ENCODE assay signal across 8 cellular contexts in the genomic region with DNA sequence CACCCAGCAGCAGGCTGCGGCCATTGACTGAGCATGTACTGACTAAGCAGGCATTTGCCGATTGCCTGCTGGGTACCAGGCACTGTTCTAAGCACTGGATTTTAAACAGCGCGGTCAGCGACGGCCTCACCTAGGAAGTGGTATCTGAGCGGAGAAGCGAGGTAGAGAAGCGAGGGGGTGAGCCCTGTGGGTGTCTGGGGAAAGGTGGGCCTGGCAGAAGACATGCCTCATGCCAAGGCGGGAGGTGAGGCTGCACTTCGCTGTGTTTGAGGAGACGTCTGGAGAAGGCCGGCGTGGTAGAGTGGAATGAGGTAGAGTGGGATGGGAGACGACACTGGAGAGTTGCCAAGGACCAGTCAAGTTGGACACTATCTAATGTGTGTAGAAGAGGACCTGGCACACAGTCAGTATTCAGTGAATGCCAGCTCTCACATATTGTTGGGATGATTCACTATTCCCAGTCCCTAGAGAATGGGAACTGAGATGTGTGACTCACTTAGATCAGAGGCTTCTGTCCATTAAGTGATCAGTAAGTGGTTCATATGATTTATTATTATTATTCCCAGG. TPM values are rescaled to one million over a fixed set of nuclear protein-coding genes. Genes with fewer than 3 reads are reported as not detected.
DNase-seq lines count a peak whose midpoint lies in the region; ATAC-seq, FAIRE-seq and TF ChIP-seq lines count a peak whose summit lies in the region.

No MANE protein-coding gene starts in this region.

- intact Hi-C loops in adrenal gland (cut with DNase I): no loop called here
- intact Hi-C loops in kidney (cut with DNase I): no loop called here

- H3K4me3 ChIP-seq in AG09309 (ENCODE audit: control insufficient read depth, low read depth, low read length) (no peak overlapping the region), adrenal gland (no peak overlapping the region), kidney (ENCODE audit: low read length in 2 of 2) (no peak overlapping the region), H7 (ENCODE audit: insufficient read depth, low read depth, low read length) (no peak overlapping the region)

- H3K27ac ChIP-seq in adrenal gland: no peak overlapping the region
- no peak overlapping the region for H3K27ac ChIP-seq in kidney (ENCODE audit: low read depth in 2 of 2, low read length in 2 of 2)

- TF ChIP-seq CTCF in AG09309 (IDR thresholded peaks at IDR 0.05; ENCODE audit: control insufficient read depth, insufficient read depth, low read depth, low read length, missing control alignments): no peak
- TF ChIP-seq CTCF in adrenal gland (IDR thresholded peaks at IDR 0.05): no peak
- no peak for TF ChIP-seq CTCF in kidney (IDR thresholded peaks at IDR 0.05; ENCODE audit: borderline replicate concordance, extremely low read depth, insufficient read depth)

- no peaks in the 10 kb centered on the region for H3K36me3 ChIP-seq in adrenal gland (replicated peaks in 1 of 2)
- H3K36me3 ChIP-seq in kidney (ENCODE audit: control insufficient read depth in 1 of 2, insufficient read depth in 2 of 2, low read length in 2 of 2): no peaks in the 10 kb centered on the region
- no peaks in the 10 kb centered on the region for H3K36me3 ChIP-seq in H7 (replicated peaks; ENCODE audit: control insufficient read depth, insufficient read depth, low read length)

- peak; percentile 60 for DNase-seq in AG09309 (ENCODE audit: low read depth)
- peak; percentile 70 for DNase-seq in HPDE6-E6E7 (ENCODE audit: extremely low spot score)
- DNase-seq in adrenal gland: peak in 6 of 7 donors; percentile 59 to 75 (median 68)
- DNase-seq in kidney: peak; percentile 74
- DNase-seq in NOMO-1 (lab: John Stamatoyannopoulos, UW; ENCODE audit: unreplicated experiment in 2 of 2): no peak
- DNase-seq in NCI-H2171 treated with DMSO at 0.1 percent for 48 hours (lab: John Stamatoyannopoulos, UW): no peak
- no peak for DNase-seq in H7

- H3K9me3 ChIP-seq in adrenal gland (replicated peaks in 1 of 3) (no peaks in the 10 kb centered on the region), kidney (ENCODE audit: control insufficient read depth in 1 of 2, low read length in 2 of 2) (no peaks in the 10 kb centered on the region)

- ATAC-seq in GM18502 (IDR thresholded peaks at IDR 0.05; ENCODE audit: poor library complexity, unreplicated experiment): no peak

- H3K9ac ChIP-seq in kidney (ENCODE audit: low read length in 2 of 2): no peak overlapping the region

- H3K4me1 ChIP-seq in adrenal gland (replicated peaks in 1 of 2) (peaks cover 0 to 12% of the 10 kb centered on the region in 2 donors), kidney (ENCODE audit: control insufficient read depth in 1 of 2, insufficient read depth in 1 of 2, low read depth in 1 of 2, low read length in 2 of 2) (peaks cover 0 to 3% of the 10 kb centered on the region in 2 donors)

- TF ChIP-seq POLR2A in adrenal gland (IDR thresholded peaks at IDR 0.05): no peak

- FAIRE-seq in kidney (lab: Jason Lieb, UNC): no peak

- WGBS in adrenal gland, 4 donors: 81 to 84% (median 83%) methylated on average over 13 to 15 of the region's 15 CpGs

- H3K27me3 ChIP-seq in adrenal gland (no peaks in the 10 kb centered on the region), H7 (ENCODE audit: control insufficient read depth, insufficient read depth, low read length) (peaks cover 6% of the 10 kb centered on the region; the same call in 1 of the 2 replicates)

RNA-seq across cellular contexts. Expression of a gene that starts 14.4 kb away (rescaled TPM):
- total RNA-seq in adrenal gland (1 to 10 TPM in 5 of 8 donors, under 1 TPM in 1, not detected in 2; 0.42 to 4.6 (median 1.8) TPM), kidney (9.7 TPM)
- polyA plus RNA-seq in adrenal gland (10 to 100 TPM in 1 of 3 donors, 1 to 10 TPM in 1, not detected in 1; 3.5 to 10.8 TPM), kidney (ENCODE audit: insufficient read depth, low read depth, low replicate concordance) (7.1 TPM)
- total RNA-seq in H7 (2014; rRNA removed; shearing (Covaris generic)): 7.2 and 7.8 TPM in 2 replicates

RNA-seq across cellular contexts. Expression of a gene that starts 22.6 kb away (rescaled TPM):
- total RNA-seq in adrenal gland: 10 to 100 TPM; 18.0 to 94.0 (median 41.7) TPM
- polyA plus RNA-seq in adrenal gland: 10 to 100 TPM; 15.6 to 22.0 (median 17.1) TPM
- total RNA-seq in kidney: 65.6 TPM
- polyA plus RNA-seq in kidney (ENCODE audit: insufficient read depth, low read depth, low replicate concordance): 10.6 TPM
- 10.9 and 12.4 TPM in 2 replicates for total RNA-seq in H7 (2014; rRNA removed; shearing (Covaris generic))

Comparison
In these comparisons a context has a peak if more than half of its experiments do, and no peak if none do; other contexts are left out.
1. DNase-seq: peak in AG09309 (single experiment), HPDE6-E6E7 (single experiment), adrenal gland (6 of 7) and kidney (single experiment); none in NOMO-1 (0 of 2), NCI-H2171 treated with DMSO at 0.1 percent for 48 hours (single experiment) and H7 (single experiment).